Comparison of ENCODE assay signal across 12 cellular contexts in genomic region chr18:37684590-37684989, GRCh38.
"Had no signal": no experiment of that assay in that cellular context is flagged by ENCODE, and none has a peak within 500 bp of the region (broad histone marks: within the 10 kb centered on the region; RNA-seq: fewer than 3 reads in every experiment).

No MANE protein-coding gene starts in this region.

- H3K4me1 ChIP-seq: ascending aorta, heart right ventricle, pancreas, stomach had no signal

- H3K27me3 ChIP-seq: ascending aorta, dorsolateral prefrontal cortex, pancreas, stomach had no signal

- H3K9me3 ChIP-seq: ascending aorta, pancreas, stomach, thoracic aorta had no signal

- H3K36me3 ChIP-seq: ascending aorta, heart right ventricle, pancreas, stomach, thoracic aorta had no signal

- H3K4me3 ChIP-seq: ascending aorta, dorsolateral prefrontal cortex, heart right ventricle, pancreas, stomach, thoracic aorta had no signal

- DNase-seq: activated CD4-positive, alpha-beta memory T cell treated with anti-CD3 and anti-CD28 coated beads, Interleukin-2, amount 10 ng/mL, durations not matched to agents 7 days and 5 days; activated naive CD8-positive, alpha-beta T cell treated with anti-CD3 and anti-CD28 coated beads, Interleukin-2, amount 10 ng/mL, durations not matched to agents 7 days and 5 days; activated T-cell treated with anti-CD3 and anti-CD28 coated beads, Interleukin-2, amount 50 U/mL, for 48 hours; dorsolateral prefrontal cortex; heart right ventricle; kidney glomerular epithelial cell; nephron progenitor cell; pancreas; stimulated activated CD4-positive, alpha-beta T cell treated with anti-CD3 and anti-CD28 coated beads, Interleukin-15, amount 100 ng/mL, for 24 hours; stomach had no signal

- H3K27ac ChIP-seq: ascending aorta, dorsolateral prefrontal cortex, heart right ventricle, pancreas, stomach, thoracic aorta had no signal
